1 cellular context compared by ENCODE assay signal in the genomic region with DNA sequence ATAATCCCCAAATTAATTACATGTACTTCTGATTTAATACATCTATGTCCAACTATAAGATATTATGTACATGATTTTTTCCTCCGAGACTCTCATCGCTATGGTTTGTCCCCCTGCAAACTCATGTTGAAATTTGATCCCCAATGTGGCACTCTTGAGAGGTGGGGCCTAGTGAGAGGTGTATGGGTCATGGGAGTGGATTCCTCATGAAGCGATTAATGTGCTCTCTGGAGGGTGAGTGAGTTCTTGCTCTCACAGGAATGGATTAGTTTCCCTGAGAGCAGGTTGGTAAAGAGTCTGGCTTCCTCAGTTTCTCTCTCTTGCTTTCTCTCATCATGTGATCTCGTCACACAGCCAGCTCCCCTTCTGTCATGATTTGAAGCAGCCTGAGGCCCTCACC.
TF ChIP-seq lines count a peak whose summit lies in the region.

No MANE protein-coding gene starts in this region.

TF ChIP-seq in GM23338, 12 proteins besides CTCF, POLR2A, EP300 and RAD21 (continued from another document):
- no peak for TF ChIP-seq ZNF462 (CRISPR knock-in tag; IDR thresholded peaks at IDR 0.05)
- no peak for TF ChIP-seq EZH2 (IDR thresholded peaks at IDR 0.05; ENCODE audit: low read depth, unreplicated experiment)
- no peak for TF ChIP-seq ZNF114 (CRISPR knock-in tag; IDR thresholded peaks at IDR 0.05)
- no peak for TF ChIP-seq EZH2phosphoT487 (IDR thresholded peaks at IDR 0.05; ENCODE audit: unreplicated experiment)
TF ChIP-seq in GM23338: peak in this region for 0.
